Comparison of ENCODE assay signal across 11 cellular contexts in genomic region chr7:100559127-100559526, GRCh38. TPM values are rescaled to one million over a fixed set of nuclear protein-coding genes. Genes with fewer than 3 reads are reported as not detected.
"Had no signal": no experiment of that assay in that cellular context is flagged by ENCODE, and none has a peak within 500 bp of the region (broad histone marks: within the 10 kb centered on the region; RNA-seq: fewer than 3 reads in every experiment).

No MANE protein-coding gene starts in this region.

- H3K4me3 ChIP-seq: heart left ventricle, left lung, psoas muscle, sigmoid colon, vagina had no signal

- H3K4me3 Mint-ChIP-seq: activated naive CD8-positive, alpha-beta T cell; memory B cell; natural killer cell had no signal

- H3K9me3 ChIP-seq: heart left ventricle, left lung, psoas muscle, sigmoid colon, vagina had no signal

- H3K27ac ChIP-seq: psoas muscle, vagina had no signal

- H3K27me3 ChIP-seq: heart left ventricle, left lung, sigmoid colon, vagina had no signal

- H3K4me1 ChIP-seq: psoas muscle had no signal

- H3K27ac Mint-ChIP-seq: activated naive CD8-positive, alpha-beta T cell; memory B cell; natural killer cell had no signal

- H3K27me3 Mint-ChIP-seq: activated naive CD8-positive, alpha-beta T cell; memory B cell had no signal

- H3K9me3 Mint-ChIP-seq: memory B cell, natural killer cell had no signal

RNA-seq across cellular contexts. Expression of gene SAP25, which starts 14.6 kb away (rescaled TPM):
- total RNA-seq: cerebellum, fibroblast of lung, frontal cortex had no signal
